In the genomic region with DNA sequence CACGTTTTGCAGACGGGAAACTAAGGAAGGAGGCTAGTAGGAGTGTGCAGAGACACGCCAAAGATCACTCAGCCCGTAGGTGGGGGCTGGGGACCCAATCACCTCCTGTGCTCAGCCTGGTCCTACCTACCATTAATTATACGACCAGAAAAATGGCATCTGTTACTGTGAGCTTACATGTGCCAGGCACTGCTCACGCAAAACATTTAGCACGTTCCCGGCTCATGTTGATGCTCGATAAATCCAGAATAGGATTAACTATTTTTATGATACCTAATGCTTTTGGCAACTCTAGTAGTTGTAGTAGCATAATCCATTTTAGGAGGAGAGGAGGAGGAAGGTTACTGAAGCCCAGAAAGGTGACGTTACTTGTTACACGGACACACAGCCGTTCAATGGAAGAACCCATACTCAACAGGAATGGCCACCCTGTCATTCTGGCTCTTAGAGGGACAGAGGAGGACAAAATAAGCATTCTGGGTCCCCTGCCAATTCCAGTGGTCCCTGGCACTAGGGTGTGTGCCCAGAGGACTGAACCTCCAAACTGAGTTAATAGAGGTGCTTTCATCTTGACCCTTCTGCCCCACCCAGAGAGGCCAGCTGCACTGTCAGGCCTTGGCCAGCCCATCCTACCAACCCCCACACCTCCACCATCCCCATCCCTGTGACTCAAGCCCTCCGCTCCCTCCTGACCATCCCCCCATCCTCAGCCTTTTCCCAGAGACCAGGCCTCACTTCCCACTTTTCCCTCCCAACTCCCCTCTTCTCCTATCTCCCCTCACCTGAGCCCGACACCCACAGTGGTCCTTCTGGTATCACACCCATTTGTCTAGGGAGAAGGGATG, we compare ENCODE assay signal across 11 cellular contexts. TPM values are rescaled to one million over a fixed set of nuclear protein-coding genes. Genes with fewer than 3 reads are reported as not detected.
DNase-seq lines count a peak whose midpoint lies in the region; ATAC-seq and TF ChIP-seq lines count a peak whose summit lies in the region.
"Had no signal": no experiment of that assay in that cellular context is flagged by ENCODE, and none has a peak within 500 bp of the region (broad histone marks: within the 10 kb centered on the region; RNA-seq: fewer than 3 reads in every experiment).

No MANE protein-coding gene starts in this region.

- POLR2A ChIA-PET in CD4-positive, alpha-beta memory T cell (lab: Charles Lee; ENCODE audit: partially characterized antibody): interaction anchor here (0.6 to 3.1 kb wide), 5 partner anchors 28 to 1339 kb away, joined by 3 to 29 read pairs (median 4); no protein-coding TSS in a partner anchor

- no peak for DNase-seq in CD4-positive, alpha-beta memory T cell
- DNase-seq in anterior cingulate cortex (lab: John Stamatoyannopoulos, UW) (peak in 31 of 58 donors; percentile 5 to 56 (median 23)), natural killer cell (no peak), AG08396 (ENCODE audit: low spot score) (no peak), NCI-H187 (lab: John Stamatoyannopoulos, UW) (no peak), D341Med (ENCODE audit: low spot score) (no peak)
- DNase-seq in NK-92 treated with Interleukin-12 subunit alpha and Interleukin-12 subunit beta, amount 100 ng/mL, for 24 hours (lab: John Stamatoyannopoulos, UW): no peak
- DNase-seq: NCI-H446, SW 1271 had no signal

- no peak overlapping the region for H3K27ac ChIP-seq in CD4-positive, alpha-beta memory T cell (ENCODE audit: low read depth, low read length)
- H3K27ac ChIP-seq in HUES6 (ENCODE audit: low read depth, low read length): no peak overlapping the region
- H3K27ac ChIP-seq: left lung had no signal

- no peak overlapping the region for H3K4me3 ChIP-seq in CD4-positive, alpha-beta memory T cell (ENCODE audit: low read length in 2 of 2)
- peak overlapping the region; percentile 80 for H3K4me3 ChIP-seq in HUES6 (ENCODE audit: low read depth, low read length)
- H3K4me3 ChIP-seq: left lung had no signal

- H3K27me3 ChIP-seq in CD4-positive, alpha-beta memory T cell (ENCODE audit: insufficient read depth, low read length): no peaks in the 10 kb centered on the region
- 0 out of 2 replicates have a peak, but pooled peaks cover 4% of the 10 kb centered on the region for H3K27me3 ChIP-seq in HUES6 (ENCODE audit: control insufficient read depth, insufficient read depth, low read length)

- no peaks in the 10 kb centered on the region for H3K27me3 Mint-ChIP-seq in CD4-positive, alpha-beta memory T cell
- no peaks in the 10 kb centered on the region for H3K27me3 Mint-ChIP-seq in natural killer cell (ENCODE audit: low read depth in 2 of 2)

- peaks cover 55% of the 10 kb centered on the region for H3K4me1 ChIP-seq in CD4-positive, alpha-beta memory T cell (ENCODE audit: insufficient read depth, low read length)
- peaks cover 14% of the 10 kb centered on the region for H3K4me1 ChIP-seq in HUES6 (ENCODE audit: control insufficient read depth, insufficient read depth, low read length)

- no peak overlapping the region for H3K9ac ChIP-seq in HUES6 (ENCODE audit: low read length)

- H3K36me3 Mint-ChIP-seq in CD4-positive, alpha-beta memory T cell: no peaks in the 10 kb centered on the region
- H3K36me3 Mint-ChIP-seq in natural killer cell: no peaks in the 10 kb centered on the region

- H3K9me3 ChIP-seq in CD4-positive, alpha-beta memory T cell (ENCODE audit: control insufficient read depth in 1 of 2, low read length in 2 of 2): no peaks in the 10 kb centered on the region
- H3K9me3 ChIP-seq in HUES6 (ENCODE audit: control insufficient read depth, insufficient read depth, low read depth, low read length): no peaks in the 10 kb centered on the region
- H3K9me3 ChIP-seq: left lung had no signal

- intact Hi-C loops in CD4-positive, alpha-beta memory T cell (cut with micrococcal nuclease): loop anchor here (1.0 to 2.0 kb wide), 7 partner anchors 25 to 217 kb away; a partner anchor contains a TSS
- intact Hi-C loops in natural killer cell (cut with micrococcal nuclease): loop anchor here (1.0 to 10.0 kb wide), 4 partner anchors 37 to 239 kb away; a partner anchor contains a TSS

- H3K9me3 Mint-ChIP-seq in CD4-positive, alpha-beta memory T cell: no peaks in the 10 kb centered on the region
- H3K9me3 Mint-ChIP-seq in natural killer cell: peaks cover 0 to 4% of the 10 kb centered on the region in 2 donors

- CTCF ChIA-PET in CD4-positive, alpha-beta memory T cell (lab: Charles Lee; ENCODE audit: partially characterized antibody): interaction anchor here (1.0 to 4.4 kb wide), 10 partner anchors 29 to 205 kb away, joined by 3 to 121 read pairs (median 8); a partner anchor contains a TSS

- ATAC-seq in natural killer cell: no peak
- ATAC-seq: left lung had no signal

- H3K36me3 ChIP-seq in CD4-positive, alpha-beta memory T cell (ENCODE audit: insufficient read depth, low read length): no peaks in the 10 kb centered on the region
- H3K36me3 ChIP-seq in HUES6 (ENCODE audit: control insufficient read depth, insufficient read depth, low read length): no peaks in the 10 kb centered on the region
- H3K36me3 ChIP-seq: left lung had no signal

- no peak for TF ChIP-seq CTCF in natural killer cell (IDR thresholded peaks at IDR 0.05)

- peaks cover 24 to 49% (median 35%) of the 10 kb centered on the region in 4 donors for H3K4me1 Mint-ChIP-seq in CD4-positive, alpha-beta memory T cell
- H3K4me1 Mint-ChIP-seq in natural killer cell: peaks cover 41 to 62% of the 10 kb centered on the region in 2 donors

- H3K27ac Mint-ChIP-seq in CD4-positive, alpha-beta memory T cell: peak overlapping the region in 6 of 7 donors; percentile 10 to 93 (median 38)
- H3K27ac Mint-ChIP-seq in natural killer cell: peak overlapping the region in 1 of 2 donors; percentile 96

- H3K4me3 Mint-ChIP-seq in CD4-positive, alpha-beta memory T cell: peak overlapping the region in 4 of 8 donors; percentile 10 to 36 (median 23)
- peak overlapping the region; percentile 40 for H3K4me3 Mint-ChIP-seq in natural killer cell

RNA-seq across cellular contexts. Expression of a gene that starts 5.0 kb away (rescaled TPM):
- 10 to 100 TPM; 76.7 to 78.0 TPM for total RNA-seq in CD4-positive, alpha-beta memory T cell
- polyA plus RNA-seq in CD4-positive, alpha-beta memory T cell: 10 to 100 TPM; 11.0 to 20.8 TPM
- 100 to 1,000 TPM; 112 to 136 (median 117) TPM for total RNA-seq in natural killer cell

RNA-seq across cellular contexts. Expression of a gene that starts 23.9 kb away (rescaled TPM):
- 1 to 10 TPM; 6.1 to 6.4 TPM for total RNA-seq in CD4-positive, alpha-beta memory T cell
- polyA plus RNA-seq in CD4-positive, alpha-beta memory T cell: under 1 TPM in 1 of 2 donors, not detected in 1; 0.12 TPM
- total RNA-seq in natural killer cell: 10 to 100 TPM; 20.7 to 24.5 (median 21.5) TPM

RNA-seq across cellular contexts. Expression of a gene that starts 42.1 kb away (rescaled TPM):
- not detected for total RNA-seq in CD4-positive, alpha-beta memory T cell
- polyA plus RNA-seq in CD4-positive, alpha-beta memory T cell: not detected
- total RNA-seq in natural killer cell: under 1 TPM in 2 of 3 donors, not detected in 1; 0.12 to 0.13 TPM

RNA-seq across cellular contexts. Expression of a gene that starts 47.6 kb away (rescaled TPM):
- 100 to 1,000 TPM; 380 to 406 TPM for total RNA-seq in CD4-positive, alpha-beta memory T cell
- 1,000 to 10,000 TPM in 1 of 2 donors, 100 to 1,000 TPM in 1; 956 to 1,238 TPM for polyA plus RNA-seq in CD4-positive, alpha-beta memory T cell
- total RNA-seq in natural killer cell: 100 to 1,000 TPM; 212 to 252 (median 241) TPM

RNA-seq across cellular contexts. Expression of a gene that starts 48.3 kb away (rescaled TPM):
- total RNA-seq in CD4-positive, alpha-beta memory T cell: 10 to 100 TPM; 10.8 to 11.4 TPM
- 1 to 10 TPM in 1 of 2 donors, under 1 TPM in 1; 0.94 to 1.5 TPM for polyA plus RNA-seq in CD4-positive, alpha-beta memory T cell
- total RNA-seq in natural killer cell: 10 to 100 TPM in 2 of 3 donors, 1 to 10 TPM in 1; 8.7 to 11.5 (median 10.0) TPM

Comparison
In these comparisons a context has a peak if more than half of its experiments do, and no peak if none do; other contexts are left out.
1. DNase-seq: peak in anterior cingulate cortex (31 of 58); none in CD4-positive, alpha-beta memory T cell (0 of 5), natural killer cell (single experiment), AG08396 (single experiment), NCI-H187 (0 of 2), NK-92 treated with Interleukin-12 subunit alpha and Interleukin-12 subunit beta, amount 100 ng/mL, for 24 hours (single experiment) and D341Med (single experiment).